ENCODE assay signal across 21 cellular contexts in the genomic region with DNA sequence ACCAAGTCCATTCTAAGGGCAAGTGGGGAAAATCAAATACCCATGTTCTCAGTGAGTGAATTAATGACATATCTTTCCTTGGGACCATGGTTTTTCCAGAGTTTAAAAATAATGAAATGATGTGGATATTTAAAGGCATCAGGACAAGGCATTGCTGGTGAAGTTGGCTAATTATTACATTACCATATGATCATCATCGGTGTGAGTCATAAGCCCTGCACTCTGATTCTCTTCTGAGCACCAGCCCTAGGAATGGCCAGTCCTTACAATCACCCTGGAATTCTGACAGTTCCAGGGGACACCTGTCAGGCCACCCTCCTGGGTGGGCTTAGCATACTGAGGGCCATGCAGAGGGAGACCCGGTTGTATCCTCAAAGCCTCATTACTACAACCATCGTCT.
A peak's percentile ranks its signal among the peaks of the same experiment; 100 is the strongest.
DNase-seq lines count a peak whose midpoint lies in the region; ATAC-seq, FAIRE-seq and TF ChIP-seq lines count a peak whose summit lies in the region.
"Had no signal": no experiment of that assay in that cellular context is flagged by ENCODE, and none has a peak within 500 bp of the region (broad histone marks: within the 10 kb centered on the region; RNA-seq: fewer than 3 reads in every experiment).

No MANE protein-coding gene starts in this region.

- no peak for FAIRE-seq in urothelium cell line (lab: Jason Lieb, UNC)
- FAIRE-seq: GM12878, GM18507, HepG2 had no signal

- no TSS peak for BruUV-seq in Calu3 (replicated peaks; lab: Mats Ljungman, UMichigan)

- intact Hi-C loops in Calu3 (cut with micrococcal nuclease; ENCODE audit: unreplicated experiment): no loop called here

- no peak for ATAC-seq in activated T-cell treated with anti-CD3 and anti-CD28 coated beads, Interleukin-2, amount 50 U/mL, for 4 hours
- ATAC-seq: GM12878, HepG2 had no signal

- DNase-seq in Calu3 (peak; percentile 18), glomerular visceral epithelial cell (ENCODE audit: extremely low spot score) (peak; percentile 55), renal cortical epithelial cell (ENCODE audit: low read depth) (peak; percentile 41), KG1 (lab: John Stamatoyannopoulos, UW) (no peak), urothelium cell line (ENCODE audit: low spot score) (no peak)
- DNase-seq in activated effector memory CD4-positive, alpha-beta T cell treated with anti-CD3 and anti-CD28 coated beads, Interleukin-2, amount 50 U/mL, for 16 hours: no peak
- no peak for DNase-seq in activated T-cell treated with anti-CD3 and anti-CD28 coated beads, Interleukin-2, amount 50 U/mL, for 4 hours
- DNase-seq: COR-L47, DMS153, GF-D8, KBM-7, NCI-H1417 treated with DMSO at 0.1 percent for 48 hours, NCI-H187 treated with DMSO at 0.1 percent for 48 hours, NCI-H226, NCI-H524, NCI-H82 had no signal

- no peak for TF ChIP-seq CTCF in Calu3 (IDR thresholded peaks at IDR 0.05; ENCODE audit: unreplicated experiment)
- no peak for TF ChIP-seq CTCF in brain (conservative IDR thresholded peaks at IDR 0.05)

- H3K9me3 Mint-ChIP-seq in Calu3 (ENCODE audit: low read depth, unreplicated experiment): peaks cover 3% of the 10 kb centered on the region
- no peaks in the 10 kb centered on the region for H3K9me3 Mint-ChIP-seq in brain
- H3K9me3 Mint-ChIP-seq in activated T-cell treated with anti-CD3 and anti-CD28 coated beads, Interleukin-2, amount 50 U/mL, for 4 hours: peaks cover 4% of the 10 kb centered on the region

- CTCF ChIA-PET in Calu3 (lab: Charles Lee): interaction anchor here (0.5 kb wide), 1 partner anchor 275 kb away, joined by 5 read pairs; no protein-coding TSS in a partner anchor

- no peaks in the 10 kb centered on the region for H3K36me3 Mint-ChIP-seq in Calu3 (ENCODE audit: insufficient read depth, unreplicated experiment)
- H3K36me3 Mint-ChIP-seq in brain: no peaks in the 10 kb centered on the region
- no peaks in the 10 kb centered on the region for H3K36me3 Mint-ChIP-seq in activated T-cell treated with anti-CD3 and anti-CD28 coated beads, Interleukin-2, amount 50 U/mL, for 4 hours (ENCODE audit: insufficient read depth)

- peaks cover 33% of the 10 kb centered on the region for H3K4me1 Mint-ChIP-seq in Calu3 (ENCODE audit: low read depth, unreplicated experiment)
- H3K4me1 Mint-ChIP-seq in brain: peaks cover 70% of the 10 kb centered on the region
- no peaks in the 10 kb centered on the region for H3K4me1 Mint-ChIP-seq in activated T-cell treated with anti-CD3 and anti-CD28 coated beads, Interleukin-2, amount 50 U/mL, for 4 hours (ENCODE audit: low read depth)
- H3K4me1 Mint-ChIP-seq: B cell had no signal

- H3K4me3 Mint-ChIP-seq in Calu3 (ENCODE audit: low read depth, unreplicated experiment): no peak overlapping the region
- H3K4me3 Mint-ChIP-seq in brain: peak overlapping the region in 4 of 5 experiments; percentile 46 to 84 (median 67)
- no peak overlapping the region for H3K4me3 Mint-ChIP-seq in activated T-cell treated with anti-CD3 and anti-CD28 coated beads, Interleukin-2, amount 50 U/mL, for 4 hours
- H3K4me3 Mint-ChIP-seq: B cell had no signal

- H3K27me3 Mint-ChIP-seq in Calu3 (ENCODE audit: unreplicated experiment) (peaks cover 29% of the 10 kb centered on the region), brain (peaks cover 2% of the 10 kb centered on the region)
- peaks cover 25% of the 10 kb centered on the region for H3K27me3 Mint-ChIP-seq in activated T-cell treated with anti-CD3 and anti-CD28 coated beads, Interleukin-2, amount 50 U/mL, for 4 hours (ENCODE audit: low read depth)

- H3K27ac Mint-ChIP-seq in Calu3 (ENCODE audit: unreplicated experiment) (no peak overlapping the region), brain (peak overlapping the region in 4 of 5 experiments; percentile 98 to 99 (median 98))
- H3K27ac Mint-ChIP-seq: B cell had no signal

Comparison
In these comparisons a context has a peak if more than half of its experiments do, and no peak if none do; other contexts are left out.
1. DNase-seq: peak in Calu3 (single experiment), glomerular visceral epithelial cell (single experiment) and renal cortical epithelial cell (single experiment); none in activated effector memory CD4-positive, alpha-beta T cell treated with anti-CD3 and anti-CD28 coated beads, Interleukin-2, amount 50 U/mL, for 16 hours (single experiment), KG1 (single experiment), activated T-cell treated with anti-CD3 and anti-CD28 coated beads, Interleukin-2, amount 50 U/mL, for 4 hours (single experiment) and urothelium cell line (single experiment).
2. H3K4me3 Mint-ChIP-seq: peak in brain (4 of 5); none in Calu3 (single experiment) and activated T-cell treated with anti-CD3 and anti-CD28 coated beads, Interleukin-2, amount 50 U/mL, for 4 hours (single experiment).